In the genomic region with DNA sequence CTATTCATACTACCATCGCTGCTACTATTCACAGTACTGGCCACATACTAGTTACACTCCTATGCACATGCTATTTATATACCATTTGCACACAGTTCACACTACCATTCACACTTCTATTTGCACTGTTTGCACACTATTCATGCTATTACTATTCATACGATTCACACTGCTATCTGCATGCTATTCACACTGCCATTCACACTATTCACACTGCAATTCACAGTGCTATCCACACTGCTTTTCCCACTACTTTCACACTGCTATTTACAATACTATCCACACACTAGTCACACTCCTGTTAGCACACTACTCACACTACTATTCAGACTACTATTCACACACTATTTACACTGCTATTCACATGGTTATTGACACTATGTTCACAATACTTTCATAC, we compare ENCODE assay signal across 22 cellular contexts. TPM values are rescaled to one million over a fixed set of nuclear protein-coding genes. Genes with fewer than 3 reads are reported as not detected.
DNase-seq lines count a peak whose midpoint lies in the region; ATAC-seq, FAIRE-seq and TF ChIP-seq lines count a peak whose summit lies in the region.
"Had no signal": no experiment of that assay in that cellular context is flagged by ENCODE, and none has a peak within 500 bp of the region (broad histone marks: within the 10 kb centered on the region; RNA-seq: fewer than 3 reads in every experiment).

No MANE protein-coding gene starts in this region.

- no peak overlapping the region; the same call in 1 of the 2 replicates for H2AK5ac ChIP-seq in H1 (ENCODE audit: low read depth, low read length)

- H3K27me3 ChIP-seq in CD4-positive, alpha-beta T cell (ENCODE audit: control insufficient read depth, insufficient read depth, low read length) = no peaks in the 10 kb centered on the region
- peaks cover 0 to 8% (median 3%) of the 10 kb centered on the region in 4 experiments; a peak in 4 of 7 replicates for H3K27me3 ChIP-seq in H1 (replicated peaks in 1 of 4; ENCODE audit: control insufficient read depth in 3 of 4, extremely low read depth in 1 of 4, insufficient read depth in 3 of 4, low read length in 3 of 4)
- H3K27me3 ChIP-seq: BE2C had no signal

- no peaks in the 10 kb centered on the region for H4K20me1 ChIP-seq in H1 (replicated peaks in 1 of 2; ENCODE audit: control insufficient read depth in 1 of 2, insufficient read depth in 2 of 2, low read length in 2 of 2)

- no peak overlapping the region for H3K56ac ChIP-seq in H1 (replicated peaks; ENCODE audit: insufficient read length, low read depth, low read length)

- peaks cover 6% of the 10 kb centered on the region; the same call in 1 of the 2 replicates for H3K23me2 ChIP-seq in H1 (ENCODE audit: low read depth, low read length)

- H3K36me3 ChIP-seq in H1 (ENCODE audit: control insufficient read depth in 2 of 4, insufficient read depth in 4 of 4, low read length in 3 of 4) = no peaks in the 10 kb centered on the region; a peak in 1 of 8 replicates
- H3K36me3 ChIP-seq: BE2C had no signal

- H2BK12ac ChIP-seq in H1 (ENCODE audit: low read depth, low read length) = no peak overlapping the region

- H3K27ac ChIP-seq in CD4-positive, alpha-beta T cell (ENCODE audit: low read depth, low read length) = no peak overlapping the region
- H3K27ac ChIP-seq in H1 (ENCODE audit: low read depth, low read length) = no peak overlapping the region
- H3K27ac ChIP-seq: HL-60 had no signal

- TF ChIP-seq EP300 in H1 (IDR thresholded peaks at IDR 0.05; ENCODE audit: borderline replicate concordance in 1 of 2, low read depth in 2 of 2, low read length in 2 of 2) = no peak

- no peaks in the 10 kb centered on the region for H3K79me1 ChIP-seq in H1 (ENCODE audit: low read depth, low read length)

- CTCF ChIA-PET in CD4-positive, alpha-beta T cell (lab: Charles Lee) = no interaction called here
- CTCF ChIA-PET in H1 (lab: Charles Lee; ENCODE audit: partially characterized antibody) = interaction anchor here (1.0 to 4.0 kb wide), 6 partner anchors 16 to 66 kb away, joined by 3 to 34 read pairs (median 5); no protein-coding TSS in a partner anchor

- H4K5ac ChIP-seq in H1 (ENCODE audit: insufficient read length, low read depth, low read length) = no peak overlapping the region

- peaks cover 0 to 7% (median 2%) of the 10 kb centered on the region in 4 experiments; a peak in 4 of 7 replicates for H3K4me1 ChIP-seq in H1 (replicated peaks in 1 of 4; ENCODE audit: control insufficient read depth in 3 of 4, insufficient read depth in 4 of 4, low read length in 3 of 4)
- H3K4me1 ChIP-seq: BE2C had no signal

- H3K23ac ChIP-seq in H1 (ENCODE audit: insufficient read length) = no peak overlapping the region

- no peak for TF ChIP-seq RAD21 in H1 (IDR thresholded peaks at IDR 0.05 in 1 of 2, conservative IDR thresholded peaks at IDR 0.05 in 1 of 2; ENCODE audit: low read depth in 2 of 2, low read length in 2 of 2)

- TF ChIP-seq POLR2A in H1 (IDR thresholded peaks at IDR 0.05; ENCODE audit: control extremely low read depth in 1 of 2, low read depth in 2 of 2, low read length in 2 of 2) = no peak

- no peaks in the 10 kb centered on the region for H3K79me2 ChIP-seq in H1 (ENCODE audit: control insufficient read depth in 1 of 2, insufficient read depth in 2 of 2, low read length in 2 of 2)

- H3K18ac ChIP-seq in H1 (ENCODE audit: extremely low read depth, low read length) = no peak overlapping the region

- peak overlapping the region; percentile 74 for H2BK15ac ChIP-seq in H1 (ENCODE audit: low read length)

- H2BK120ac ChIP-seq in H1 (replicated peaks; ENCODE audit: low read depth, low read length) = no peak overlapping the region

- H3K4me1 Mint-ChIP-seq in activated naive CD8-positive, alpha-beta T cell (ENCODE audit: low read depth) = peaks cover 73% of the 10 kb centered on the region
- peaks cover 71% of the 10 kb centered on the region for H3K4me1 Mint-ChIP-seq in activated naive CD8-positive, alpha-beta T cell treated with anti-CD3 and anti-CD28 coated beads, Interleukin-2, amount 50 U/mL, for 24 hours
- peaks cover 82% of the 10 kb centered on the region for H3K4me1 Mint-ChIP-seq in CD4-positive, alpha-beta T cell (ENCODE audit: low read depth)

- H2BK20ac ChIP-seq in H1 (ENCODE audit: low read length) = no peak overlapping the region

- peaks cover 3% of the 10 kb centered on the region for H3K36me3 Mint-ChIP-seq in activated naive CD8-positive, alpha-beta T cell
- H3K36me3 Mint-ChIP-seq in activated naive CD8-positive, alpha-beta T cell treated with anti-CD3 and anti-CD28 coated beads, Interleukin-2, amount 50 U/mL, for 24 hours (ENCODE audit: low read depth) = no peaks in the 10 kb centered on the region
- peaks cover 4% of the 10 kb centered on the region for H3K36me3 Mint-ChIP-seq in CD4-positive, alpha-beta T cell (ENCODE audit: low read depth)
- H3K36me3 Mint-ChIP-seq: CD4-positive, CD25-positive, alpha-beta regulatory T cell had no signal

- H3K4me3 ChIP-seq in H1 (ENCODE audit: extremely low read depth in 1 of 4, insufficient read depth in 2 of 4, low read depth in 3 of 4, low read length in 4 of 4) = no peak overlapping the region

- H3K4me3 Mint-ChIP-seq in activated naive CD8-positive, alpha-beta T cell = no peak overlapping the region
- no peak overlapping the region for H3K4me3 Mint-ChIP-seq in activated naive CD8-positive, alpha-beta T cell treated with anti-CD3 and anti-CD28 coated beads, Interleukin-2, amount 50 U/mL, for 24 hours
- no peak overlapping the region for H3K4me3 Mint-ChIP-seq in CD4-positive, alpha-beta T cell
- H3K4me3 Mint-ChIP-seq: HFFc6 had no signal

- DNase-seq in activated naive CD8-positive, alpha-beta T cell treated with anti-CD3 and anti-CD28 coated beads, Interleukin-2, amount 50 U/mL, for 24 hours = no peak
- DNase-seq in CD4-positive, alpha-beta T cell = no peak
- DNase-seq in HTR-8/SVneo (ENCODE audit: insufficient read length, low spot score) (no peak), H1 (ENCODE audit: low read depth in 1 of 2, low spot score in 2 of 2) (no peak), NCI-H82 (lab: John Stamatoyannopoulos, UW) (no peak), D341Med (ENCODE audit: low spot score) (no peak), AG20443 (ENCODE audit: low spot score) (no peak)
- DNase-seq: 8988T; BE2C; C1 segment of cervical spinal cord; Caco-2; CD4-positive, CD25-positive, alpha-beta regulatory T cell; DMS153; DMS79; GF-D8; HCEC 1CT; HFFc6; KG1 had no signal

- peak overlapping the region; percentile 43 for H3K27ac Mint-ChIP-seq in activated naive CD8-positive, alpha-beta T cell
- H3K27ac Mint-ChIP-seq in activated naive CD8-positive, alpha-beta T cell treated with anti-CD3 and anti-CD28 coated beads, Interleukin-2, amount 50 U/mL, for 24 hours = no peak overlapping the region
- H3K27ac Mint-ChIP-seq in CD4-positive, alpha-beta T cell = peak overlapping the region; percentile 1
- H3K27ac Mint-ChIP-seq: HFFc6 had no signal

- TF ChIP-seq CTCF in CD4-positive, alpha-beta T cell (IDR thresholded peaks at IDR 0.05) = no peak
- no peak for TF ChIP-seq CTCF in H1 (IDR thresholded peaks at IDR 0.05; ENCODE audit: control extremely low read depth in 1 of 3, insufficient read depth in 1 of 3, low read depth in 1 of 3, low read length in 3 of 3)

- H3K4me2 ChIP-seq in H1 (ENCODE audit: insufficient read depth in 1 of 2, low read depth in 2 of 2, low read length in 2 of 2) = no peak overlapping the region

- no peak overlapping the region for H4K91ac ChIP-seq in H1 (replicated peaks; ENCODE audit: insufficient read length, low read length)

- no peak overlapping the region for H3K4ac ChIP-seq in H1 (replicated peaks; ENCODE audit: insufficient read length, low read depth, low read length)

- no peaks in the 10 kb centered on the region for H3K27me3 Mint-ChIP-seq in activated naive CD8-positive, alpha-beta T cell
- H3K27me3 Mint-ChIP-seq in activated naive CD8-positive, alpha-beta T cell treated with anti-CD3 and anti-CD28 coated beads, Interleukin-2, amount 50 U/mL, for 24 hours = no peaks in the 10 kb centered on the region
- H3K27me3 Mint-ChIP-seq in CD4-positive, alpha-beta T cell = no peaks in the 10 kb centered on the region

- no peaks in the 10 kb centered on the region for H3K9me3 ChIP-seq in CD4-positive, alpha-beta T cell (ENCODE audit: control insufficient read depth, low read length)
- no peaks in the 10 kb centered on the region for H3K9me3 ChIP-seq in H1 (ENCODE audit: insufficient read depth in 2 of 2, low read depth in 1 of 2, low read length in 1 of 2)
- H3K9me3 ChIP-seq: BE2C, Caco-2 had no signal

- H2BK5ac ChIP-seq in H1 (ENCODE audit: low read depth, low read length) = no peak overlapping the region

- no peak overlapping the region for H2AFZ ChIP-seq in H1 (ENCODE audit: low read length)

- H3K9me3 Mint-ChIP-seq in activated naive CD8-positive, alpha-beta T cell (ENCODE audit: low read depth) = no peaks in the 10 kb centered on the region
- no peaks in the 10 kb centered on the region for H3K9me3 Mint-ChIP-seq in activated naive CD8-positive, alpha-beta T cell treated with anti-CD3 and anti-CD28 coated beads, Interleukin-2, amount 50 U/mL, for 24 hours
- H3K9me3 Mint-ChIP-seq in CD4-positive, alpha-beta T cell = no peaks in the 10 kb centered on the region
- H3K9me3 Mint-ChIP-seq: HFFc6 had no signal

- POLR2A ChIA-PET in CD4-positive, alpha-beta T cell (lab: Charles Lee) = interaction anchor here (4.6 kb wide), 1 partner anchor 26 kb away, joined by 25 read pairs; no protein-coding TSS in a partner anchor
- POLR2A ChIA-PET in H1 (lab: Charles Lee; ENCODE audit: partially characterized antibody) = no interaction called here

- H4K8ac ChIP-seq in H1 (ENCODE audit: extremely low read depth, insufficient read depth, low read length) = no peak overlapping the region

- WGBS in H1 (ENCODE audit: extremely low coverage in 1 of 2, insufficient coverage in 1 of 2, insufficient read length in 1 of 2, insufficient replicate concordance in 2 of 2, low coverage in 1 of 2, low lambda C conversion rate in 2 of 2, missing lambda C conversion rate in 1 of 2), 2 experiments = 85% methylated on average over 2 of the region's 2 CpGs; no CpG with 5 or more reads in 1 of the 2 experiments

- FAIRE-seq in HTR-8/SVneo (lab: Jason Lieb, UNC) = peak; percentile 90
- no peak for FAIRE-seq in H1 (lab: Jason Lieb, UNC)
- FAIRE-seq: GM19239 had no signal

- H3K9ac ChIP-seq in H1 (replicated peaks in 1 of 4; ENCODE audit: extremely low read depth in 1 of 4, low read depth in 3 of 4, low read length in 3 of 4) = no peak overlapping the region

- H3K14ac ChIP-seq in H1 (ENCODE audit: insufficient read length) = no peak overlapping the region

- ATAC-seq in activated naive CD8-positive, alpha-beta T cell treated with anti-CD3 and anti-CD28 coated beads, Interleukin-2, amount 50 U/mL, for 24 hours = no peak
- no peak for ATAC-seq in CD4-positive, alpha-beta T cell (ENCODE audit: poor library complexity)

- intact Hi-C loops in CD4-positive, alpha-beta T cell (cut with DNase I, micrococcal nuclease) = loop anchor here in 1 of 2 experiments (2.0 kb wide), 1 partner anchor 36 kb away; no protein-coding TSS in a partner anchor

RNA-seq across cellular contexts. Expression of a gene that starts 39.4 kb away (rescaled TPM):
- 100 to 1,000 TPM; 480 to 493 TPM for total RNA-seq in CD4-positive, alpha-beta T cell
- 6.8 and 8.5 TPM in 2 replicates for total RNA-seq in H1 (2021; fragmentation: NEBNext Ultra II Directional; extraction: Animal tissue kit (Norgen Biotek cat#: 25700))
- 4.7 and 5.7 TPM in 2 replicates for polyA plus RNA-seq in H1 (2011; rRNA removed)
- polyA plus RNA-seq in H1 (2011; cell fraction: cytosol; rRNA removed) = 4.2 TPM
- 10.6 TPM for polyA plus RNA-seq in H1 (2011; cell fraction: nucleus; rRNA removed)
- 6.8 to 10.4 TPM (median 8.2 TPM) in 4 replicates for polyA plus RNA-seq in H1 (2012, experiment 1 of 2)
- 4.8 TPM for polyA plus RNA-seq in H1 (2012, experiment 2 of 2)
- polyA plus RNA-seq in H1 (2013, experiment 1 of 2) = 6.7 TPM
- 7.1 TPM for polyA plus RNA-seq in H1 (2013, experiment 2 of 2)
- polyA minus RNA-seq in H1 (2011; rRNA and poly(A)+ RNA removed) = 8.4 and 9.1 TPM in 2 replicates
- 8.4 TPM for polyA minus RNA-seq in H1 (2011; cell fraction: cytosol; rRNA and poly(A)+ RNA removed)
- 21.1 TPM for polyA minus RNA-seq in H1 (2011; cell fraction: nucleus; rRNA and poly(A)+ RNA removed)
- total RNA-seq: HT1080 had no signal

Comparison
In these comparisons a context has a peak if more than half of its experiments do, and no peak if none do; other contexts are left out.
1. RNA of a gene that starts 39.4 kb away (total RNA-seq): 480 to 493 TPM in CD4-positive, alpha-beta T cell; 6.8 to 8.5 TPM in H1; every median in the first group is over 10 times any median in the second.